1 cellular context compared by ENCODE assay signal in genomic region chr12:120116792-120117651, GRCh38.
TF ChIP-seq lines count a peak whose summit lies in the region.

No MANE protein-coding gene starts in this region.

TF ChIP-seq in GM12878, 131 proteins besides CTCF, POLR2A, EP300 and RAD21 (continued from another document and continues in another):
- TF ChIP-seq, protein P1, sequence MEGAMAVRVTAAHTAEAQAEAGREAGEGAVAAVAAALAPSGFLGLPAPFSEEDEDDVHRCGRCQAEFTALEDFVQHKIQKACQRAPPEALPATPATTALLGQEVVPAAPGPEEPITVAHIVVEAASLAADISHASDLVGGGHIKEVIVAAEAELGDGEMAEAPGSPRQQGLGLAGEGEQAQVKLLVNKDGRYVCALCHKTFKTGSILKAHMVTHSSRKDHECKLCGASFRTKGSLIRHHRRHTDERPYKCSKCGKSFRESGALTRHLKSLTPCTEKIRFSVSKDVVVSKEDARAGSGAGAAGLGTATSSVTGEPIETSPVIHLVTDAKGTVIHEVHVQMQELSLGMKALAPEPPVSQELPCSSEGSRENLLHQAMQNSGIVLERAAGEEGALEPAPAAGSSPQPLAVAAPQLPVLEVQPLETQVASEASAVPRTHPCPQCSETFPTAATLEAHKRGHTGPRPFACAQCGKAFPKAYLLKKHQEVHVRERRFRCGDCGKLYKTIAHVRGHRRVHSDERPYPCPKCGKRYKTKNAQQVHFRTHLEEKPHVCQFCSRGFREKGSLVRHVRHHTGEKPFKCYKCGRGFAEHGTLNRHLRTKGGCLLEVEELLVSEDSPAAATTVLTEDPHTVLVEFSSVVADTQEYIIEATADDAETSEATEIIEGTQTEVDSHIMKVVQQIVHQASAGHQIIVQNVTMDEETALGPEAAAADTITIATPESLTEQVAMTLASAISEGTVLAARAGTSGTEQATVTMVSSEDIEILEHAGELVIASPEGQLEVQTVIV (IDR thresholded peaks at IDR 0.05; ENCODE audit: borderline replicate concordance, partially characterized antibody): no peak
- TF ChIP-seq GATAD2B (conservative IDR thresholded peaks at IDR 0.05; ENCODE audit: low read depth): peak; percentile 76
- no peak for TF ChIP-seq ATF7 (IDR thresholded peaks at IDR 0.05; ENCODE audit: low read depth)
- TF ChIP-seq SPI1 (IDR thresholded peaks at IDR 0.05; ENCODE audit: borderline replicate concordance, insufficient read depth, low read depth, low read length): peak; percentile 9; the same call in 1 of the 2 replicates
- peak in 1 of 2 experiments; percentile 43; a peak in 2 of 4 replicates for TF ChIP-seq IKZF2 (IDR thresholded peaks at IDR 0.05)
- peak; percentile 45; the same call in 1 of the 2 replicates for TF ChIP-seq HDGF (IDR thresholded peaks at IDR 0.05)
- TF ChIP-seq TCF7 (IDR thresholded peaks at IDR 0.05; ENCODE audit: borderline replicate concordance): no peak
- 0 out of 2 replicates have a peak, but pooled peaks have one; percentile 31 for TF ChIP-seq SIN3A (IDR thresholded peaks at IDR 0.05; ENCODE audit: low read depth, low read length)
- peak; percentile 42 for TF ChIP-seq CBFB (IDR thresholded peaks at IDR 0.05; ENCODE audit: low read depth)
- no peak for TF ChIP-seq BMI1 (IDR thresholded peaks at IDR 0.05; ENCODE audit: borderline replicate concordance)
- TF ChIP-seq SREBF1 (IDR thresholded peaks at IDR 0.05; ENCODE audit: low read length): no peak
- TF ChIP-seq MYC (IDR thresholded peaks at IDR 0.05; ENCODE audit: insufficient read depth, insufficient read length, insufficient replicate concordance, low read length, severe bottlenecking): peak; percentile 26
- TF ChIP-seq NRF1 (conservative IDR thresholded peaks at IDR 0.05; ENCODE audit: low read depth, low read length): peak; percentile 99
- no peak for TF ChIP-seq CEBPZ (IDR thresholded peaks at IDR 0.05; ENCODE audit: low read depth, low read length)
- 0 out of 2 replicates have a peak, but pooled peaks have one; percentile 15 for TF ChIP-seq YY1 (IDR thresholded peaks at IDR 0.05; ENCODE audit: low read depth, low read length)
- peak; percentile 24; the same call in 1 of the 2 replicates for TF ChIP-seq TBL1XR1 (IDR thresholded peaks at IDR 0.05; ENCODE audit: low read depth, low read length)
- peak; percentile 46; the same call in 1 of the 2 replicates for TF ChIP-seq NBN (IDR thresholded peaks at IDR 0.05)
- TF ChIP-seq RCOR1 (conservative IDR thresholded peaks at IDR 0.05; ENCODE audit: low read depth, low read length): no peak
- no peak for TF ChIP-seq BCL11A (IDR thresholded peaks at IDR 0.05; ENCODE audit: low read depth, low read length)
- no peak for TF ChIP-seq CBX5 (IDR thresholded peaks at IDR 0.05; ENCODE audit: low read depth)
- TF ChIP-seq TAF1 (IDR thresholded peaks at IDR 0.05; ENCODE audit: borderline replicate concordance, low read depth, low read length): peak; percentile 51
- TF ChIP-seq IKZF1 (conservative IDR thresholded peaks at IDR 0.05): peak; percentile 100
- TF ChIP-seq POU2F2 (IDR thresholded peaks at IDR 0.05; ENCODE audit: borderline replicate concordance, low read depth, low read length): peak; percentile 25; the same call in 1 of the 3 replicates
- no peak for TF ChIP-seq SMARCA5 (IDR thresholded peaks at IDR 0.05)
- TF ChIP-seq, protein P2, sequence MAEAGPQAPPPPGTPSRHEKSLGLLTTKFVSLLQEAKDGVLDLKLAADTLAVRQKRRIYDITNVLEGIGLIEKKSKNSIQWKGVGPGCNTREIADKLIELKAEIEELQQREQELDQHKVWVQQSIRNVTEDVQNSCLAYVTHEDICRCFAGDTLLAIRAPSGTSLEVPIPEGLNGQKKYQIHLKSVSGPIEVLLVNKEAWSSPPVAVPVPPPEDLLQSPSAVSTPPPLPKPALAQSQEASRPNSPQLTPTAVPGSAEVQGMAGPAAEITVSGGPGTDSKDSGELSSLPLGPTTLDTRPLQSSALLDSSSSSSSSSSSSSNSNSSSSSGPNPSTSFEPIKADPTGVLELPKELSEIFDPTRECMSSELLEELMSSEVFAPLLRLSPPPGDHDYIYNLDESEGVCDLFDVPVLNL (IDR thresholded peaks at IDR 0.05; ENCODE audit: low read depth, low read length): no peak
- 0 out of 2 replicates have a peak, but pooled peaks have one; percentile 65 for TF ChIP-seq DPF2 (IDR thresholded peaks at IDR 0.05)
- no peak for TF ChIP-seq CEBPB (IDR thresholded peaks at IDR 0.05; ENCODE audit: borderline replicate concordance in 1 of 2, low read depth in 2 of 2, low read length in 2 of 2)
- TF ChIP-seq BACH1 (IDR thresholded peaks at IDR 0.05; ENCODE audit: borderline replicate concordance): peak; percentile 61; the same call in 1 of the 2 replicates
- no peak for TF ChIP-seq ZNF592 (IDR thresholded peaks at IDR 0.05)
- TF ChIP-seq MYB (IDR thresholded peaks at IDR 0.05; ENCODE audit: borderline replicate concordance, low read depth, low read length): no peak
- peak; percentile 73 for TF ChIP-seq RELA (IDR thresholded peaks at IDR 0.05; ENCODE audit: borderline replicate concordance, partially characterized antibody)
- TF ChIP-seq SMAD5 (IDR thresholded peaks at IDR 0.05; ENCODE audit: low read depth): peak; percentile 83
- TF ChIP-seq CHD2 (IDR thresholded peaks at IDR 0.05; ENCODE audit: borderline replicate concordance, low read depth, low read length): no peak; the same call in 1 of the 2 replicates
- peak; percentile 94 for TF ChIP-seq ZNF687 (IDR thresholded peaks at IDR 0.05)
- peak; percentile 57 for TF ChIP-seq NR2F1 (conservative IDR thresholded peaks at IDR 0.05)
- TF ChIP-seq ZNF207 (IDR thresholded peaks at IDR 0.05; ENCODE audit: borderline replicate concordance): peak; percentile 86
- TF ChIP-seq, protein P3, sequence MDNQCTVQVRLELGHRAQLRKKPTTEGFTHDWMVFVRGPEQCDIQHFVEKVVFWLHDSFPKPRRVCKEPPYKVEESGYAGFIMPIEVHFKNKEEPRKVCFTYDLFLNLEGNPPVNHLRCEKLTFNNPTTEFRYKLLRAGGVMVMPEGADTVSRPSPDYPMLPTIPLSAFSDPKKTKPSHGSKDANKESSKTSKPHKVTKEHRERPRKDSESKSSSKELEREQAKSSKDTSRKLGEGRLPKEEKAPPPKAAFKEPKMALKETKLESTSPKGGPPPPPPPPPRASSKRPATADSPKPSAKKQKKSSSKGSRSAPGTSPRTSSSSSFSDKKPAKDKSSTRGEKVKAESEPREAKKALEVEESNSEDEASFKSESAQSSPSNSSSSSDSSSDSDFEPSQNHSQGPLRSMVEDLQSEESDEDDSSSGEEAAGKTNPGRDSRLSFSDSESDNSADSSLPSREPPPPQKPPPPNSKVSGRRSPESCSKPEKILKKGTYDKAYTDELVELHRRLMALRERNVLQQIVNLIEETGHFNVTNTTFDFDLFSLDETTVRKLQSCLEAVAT (IDR thresholded peaks at IDR 0.05): 0 out of 2 replicates have a peak, but pooled peaks have one; percentile 31
- TF ChIP-seq, protein P4, sequence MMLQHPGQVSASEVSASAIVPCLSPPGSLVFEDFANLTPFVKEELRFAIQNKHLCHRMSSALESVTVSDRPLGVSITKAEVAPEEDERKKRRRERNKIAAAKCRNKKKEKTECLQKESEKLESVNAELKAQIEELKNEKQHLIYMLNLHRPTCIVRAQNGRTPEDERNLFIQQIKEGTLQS (IDR thresholded peaks at IDR 0.05; ENCODE audit: borderline replicate concordance, extremely low read depth, low read depth, low read length): peak; percentile 64
- TF ChIP-seq, protein P5, sequence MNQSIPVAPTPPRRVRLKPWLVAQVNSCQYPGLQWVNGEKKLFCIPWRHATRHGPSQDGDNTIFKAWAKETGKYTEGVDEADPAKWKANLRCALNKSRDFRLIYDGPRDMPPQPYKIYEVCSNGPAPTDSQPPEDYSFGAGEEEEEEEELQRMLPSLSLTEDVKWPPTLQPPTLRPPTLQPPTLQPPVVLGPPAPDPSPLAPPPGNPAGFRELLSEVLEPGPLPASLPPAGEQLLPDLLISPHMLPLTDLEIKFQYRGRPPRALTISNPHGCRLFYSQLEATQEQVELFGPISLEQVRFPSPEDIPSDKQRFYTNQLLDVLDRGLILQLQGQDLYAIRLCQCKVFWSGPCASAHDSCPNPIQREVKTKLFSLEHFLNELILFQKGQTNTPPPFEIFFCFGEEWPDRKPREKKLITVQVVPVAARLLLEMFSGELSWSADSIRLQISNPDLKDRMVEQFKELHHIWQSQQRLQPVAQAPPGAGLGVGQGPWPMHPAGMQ (IDR thresholded peaks at IDR 0.05; ENCODE audit: borderline replicate concordance): no peak
